8 cellular contexts compared by ENCODE assay signal in the genomic region with DNA sequence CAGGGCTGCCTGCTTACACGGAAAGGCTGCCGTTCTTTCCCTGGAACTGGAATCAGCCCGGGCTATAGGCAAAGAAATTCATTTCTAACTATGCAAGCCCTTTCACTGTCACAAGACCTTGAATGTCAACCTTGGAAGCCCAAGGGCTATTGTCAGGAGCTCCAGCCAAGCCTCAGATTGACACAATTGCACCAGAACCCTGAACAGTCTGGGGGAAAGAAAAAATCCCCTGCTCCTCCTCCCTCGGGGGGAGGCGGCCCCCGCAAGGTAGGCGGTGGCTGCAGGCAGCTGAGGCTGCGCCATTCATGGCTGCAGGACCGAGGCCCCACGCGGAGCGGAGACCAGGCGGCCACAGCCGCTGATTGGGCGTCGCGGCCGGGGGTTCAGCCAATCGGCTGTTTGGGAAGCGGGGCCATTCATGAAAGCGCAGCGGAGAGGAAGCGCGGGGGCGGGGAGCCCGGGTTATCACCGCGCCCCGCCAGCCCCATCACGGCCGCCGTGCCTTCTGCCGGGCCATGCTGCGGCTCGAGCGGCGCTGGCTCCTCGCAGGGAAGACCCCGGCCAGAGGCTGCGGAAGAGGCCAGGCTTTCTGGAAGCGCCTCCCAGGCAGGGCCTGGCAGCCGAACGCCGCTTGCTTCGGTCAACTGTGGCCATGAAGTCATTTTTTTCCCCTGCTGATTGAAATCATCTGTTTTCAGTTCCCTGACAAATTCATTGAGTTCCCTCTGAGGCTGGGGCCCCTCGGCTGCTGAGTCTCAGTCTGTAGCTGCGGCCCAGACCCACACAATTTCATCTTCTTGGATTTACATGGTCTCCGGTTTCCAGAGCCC. TPM values are rescaled to one million over a fixed set of nuclear protein-coding genes. Genes with fewer than 3 reads are reported as not detected.
DNase-seq lines count a peak whose midpoint lies in the region; ATAC-seq, FAIRE-seq and TF ChIP-seq lines count a peak whose summit lies in the region.

No MANE protein-coding gene starts in this region.

- peak; percentile 76 for DNase-seq in DMS153 (lab: John Stamatoyannopoulos, UW)
- DNase-seq in Jurkat, Clone E6-1 (ENCODE audit: low read depth, low spot score): peak; percentile 72
- peak; percentile 24 to 31 (median 31) for DNase-seq in T-helper 17 cell
- DNase-seq in amniotic stem cell (lab: John Stamatoyannopoulos, UW): peak; percentile 80
- peak; percentile 93 for DNase-seq in left ventricle myocardium inferior
- DNase-seq in putamen (ENCODE audit: low spot score): peak; percentile 80
- DNase-seq in urothelium cell line (ENCODE audit: low spot score): peak; percentile 96

- intact Hi-C loops in left ventricle myocardium inferior (cut with micrococcal nuclease): loop anchor here (10.0 kb wide), 1 partner anchor 149 kb away; a partner anchor contains a TSS

- TF ChIP-seq CTCF in left ventricle myocardium inferior (IDR thresholded peaks at IDR 0.05; ENCODE audit: borderline replicate concordance): no peak

- peak; percentile 37 for FAIRE-seq in urothelium cell line (lab: Jason Lieb, UNC)

- no peaks in the 10 kb centered on the region for H3K36me3 ChIP-seq in left ventricle myocardium inferior

- H3K36me3 Mint-ChIP-seq in T-helper 17 cell (ENCODE audit: low read depth): no peaks in the 10 kb centered on the region

- peaks cover 26% of the 10 kb centered on the region for H3K27me3 Mint-ChIP-seq in T-helper 17 cell

- H3K9me3 ChIP-seq in T-helper 17 cell (ENCODE audit: control insufficient read depth, low read length, poor library complexity, severe bottlenecking) (no peaks in the 10 kb centered on the region), left ventricle myocardium inferior (replicated peaks) (no peaks in the 10 kb centered on the region)

- no peaks in the 10 kb centered on the region for H3K27me3 ChIP-seq in left ventricle myocardium inferior (ENCODE audit: low read depth)

- peak overlapping the region; percentile 41 for H3K27ac Mint-ChIP-seq in T-helper 17 cell

- peak overlapping the region; percentile 66 for H3K4me3 Mint-ChIP-seq in T-helper 17 cell

- ATAC-seq in GM21528 (IDR thresholded peaks at IDR 0.05; ENCODE audit: low FRiP score, unreplicated experiment) (peak; percentile 84), T-helper 17 cell (peak; percentile 89)

- H3K4me1 Mint-ChIP-seq in T-helper 17 cell: peaks cover 2% of the 10 kb centered on the region

- peak overlapping the region; percentile 96 for H3K27ac ChIP-seq in left ventricle myocardium inferior (replicated peaks)

- peaks cover 45% of the 10 kb centered on the region for H3K4me1 ChIP-seq in left ventricle myocardium inferior

- H3K4me3 ChIP-seq in Jurkat, Clone E6-1 (ENCODE audit: low read length): peak overlapping the region; percentile 32
- peak overlapping the region; percentile 65 for H3K4me3 ChIP-seq in left ventricle myocardium inferior

RNA-seq across cellular contexts. Expression of a gene that starts 38.1 kb away (rescaled TPM):
- polyA plus RNA-seq in Jurkat, Clone E6-1 (2012; ENCODE audit: insufficient read depth, insufficient read length): not detected
- not detected for total RNA-seq in T-helper 17 cell
- total RNA-seq in left ventricle myocardium inferior: 0.38 TPM

Comparison
In these comparisons a context has a peak if more than half of its experiments do, and no peak if none do; other contexts are left out.
1. Peak in every context shown above with its lines: DNase-seq, ATAC-seq, H3K4me3 ChIP-seq and H3K27ac ChIP-seq.
2. DNase-seq: peak in every context shown above with its lines; median percentile 96 in urothelium cell line; 93 in left ventricle myocardium inferior; 80 in amniotic stem cell; 80 in putamen; 76 in DMS153; 72 in Jurkat, Clone E6-1; 31 in T-helper 17 cell.